In the genomic region with DNA sequence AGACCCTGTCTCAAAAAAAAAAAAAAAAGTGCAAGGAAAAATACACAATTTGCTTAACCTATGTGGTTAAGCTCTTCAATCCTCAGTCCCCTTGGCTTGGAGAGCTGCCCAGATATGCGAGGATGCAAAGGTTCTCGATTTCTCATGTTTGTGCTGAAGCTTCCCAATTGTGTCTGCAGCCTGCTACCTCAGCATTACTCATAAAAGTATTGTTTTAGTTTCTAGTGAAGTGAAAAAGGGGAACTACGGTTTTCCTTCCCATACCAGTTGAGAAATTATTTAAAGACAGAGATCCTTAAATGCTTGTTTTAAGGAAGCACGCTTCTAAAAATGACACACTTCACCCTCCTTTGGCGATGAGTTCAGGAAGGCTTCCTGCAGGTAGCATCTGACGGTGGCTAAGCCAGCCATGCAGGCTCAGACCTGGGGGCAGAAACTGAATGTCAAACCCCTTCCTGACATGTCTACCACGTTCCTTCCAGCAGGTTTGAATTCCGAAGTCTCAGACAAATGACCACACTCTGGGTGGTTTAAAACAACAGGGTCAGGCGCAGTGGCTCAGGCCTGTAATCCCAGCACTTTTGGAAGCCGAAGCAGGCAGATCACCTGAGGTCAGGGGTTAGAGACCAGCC, we compare ENCODE assay signal across 1 cellular context.
TF ChIP-seq lines count a peak whose summit lies in the region.

No MANE protein-coding gene starts in this region.

TF ChIP-seq in SK-N-SH treated with all-trans-retinoic acid at 6 μM for 48 hours, 23 proteins besides CTCF, POLR2A, EP300 and RAD21 (continued from another document):
- TF ChIP-seq ESRRG (CRISPR knock-in tag; IDR thresholded peaks at IDR 0.05) (no peak), ARNTL (CRISPR knock-in tag; IDR thresholded peaks at IDR 0.05; ENCODE audit: borderline replicate concordance, low read depth) (no peak), ZC3H10 (CRISPR knock-in tag; IDR thresholded peaks at IDR 0.05) (no peak), CSDC2 (CRISPR knock-in tag; IDR thresholded peaks at IDR 0.05) (no peak), ZNF565 (CRISPR knock-in tag; conservative IDR thresholded peaks at IDR 0.05; ENCODE audit: low read depth) (no peak), SNAI2 (CRISPR knock-in tag; IDR thresholded peaks at IDR 0.05) (no peak), TCF4 (CRISPR knock-in tag; IDR thresholded peaks at IDR 0.05; ENCODE audit: borderline replicate concordance) (no peak)
- TF ChIP-seq, protein P1, sequence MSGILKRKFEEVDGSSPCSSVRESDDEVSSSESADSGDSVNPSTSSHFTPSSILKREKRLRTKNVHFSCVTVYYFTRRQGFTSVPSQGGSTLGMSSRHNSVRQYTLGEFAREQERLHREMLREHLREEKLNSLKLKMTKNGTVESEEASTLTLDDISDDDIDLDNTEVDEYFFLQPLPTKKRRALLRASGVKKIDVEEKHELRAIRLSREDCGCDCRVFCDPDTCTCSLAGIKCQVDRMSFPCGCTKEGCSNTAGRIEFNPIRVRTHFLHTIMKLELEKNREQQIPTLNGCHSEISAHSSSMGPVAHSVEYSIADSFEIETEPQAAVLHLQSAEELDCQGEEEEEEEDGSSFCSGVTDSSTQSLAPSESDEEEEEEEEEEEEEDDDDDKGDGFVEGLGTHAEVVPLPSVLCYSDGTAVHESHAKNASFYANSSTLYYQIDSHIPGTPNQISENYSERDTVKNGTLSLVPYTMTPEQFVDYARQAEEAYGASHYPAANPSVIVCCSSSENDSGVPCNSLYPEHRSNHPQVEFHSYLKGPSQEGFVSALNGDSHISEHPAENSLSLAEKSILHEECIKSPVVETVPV (CRISPR knock-in tag; IDR thresholded peaks at IDR 0.05), result no peak
TF ChIP-seq in SK-N-SH treated with all-trans-retinoic acid at 6 μM for 48 hours: peak in this region for 0.
